ENCODE assay signal across 8 cellular contexts in the genomic region with DNA sequence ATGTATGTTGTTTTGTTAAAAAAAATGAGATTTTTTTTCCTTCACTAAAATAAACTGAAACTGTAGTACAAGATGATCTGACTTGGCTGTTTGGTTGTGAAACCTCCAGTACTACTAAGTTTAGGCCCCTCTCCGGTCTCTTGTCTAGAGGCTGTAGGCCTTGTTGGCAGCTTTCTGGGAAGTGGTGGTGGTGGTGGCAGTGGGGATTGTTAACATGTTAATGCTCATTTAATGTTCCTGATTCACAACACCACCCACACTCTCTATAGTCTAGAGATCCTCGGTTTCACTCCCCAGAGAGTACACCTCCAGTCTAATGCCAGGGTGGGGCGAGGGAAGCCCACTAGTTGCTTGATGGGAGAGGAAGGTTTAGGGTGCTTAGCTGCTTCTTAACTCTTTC. TPM values are rescaled to one million over a fixed set of nuclear protein-coding genes. Genes with fewer than 3 reads are reported as not detected.
DNase-seq lines count a peak whose midpoint lies in the region; ATAC-seq and TF ChIP-seq lines count a peak whose summit lies in the region.

No MANE protein-coding gene starts in this region.

- H3K4me2 ChIP-seq in neuronal stem cell (ENCODE audit: insufficient read depth, low read length, poor library complexity, severe bottlenecking) = no peak overlapping the region

- no peak overlapping the region for H2BK120ac ChIP-seq in neuronal stem cell (ENCODE audit: low read depth, low read length)

- H4K91ac ChIP-seq in neuronal stem cell (ENCODE audit: low read depth, low read length, poor library complexity) = no peak overlapping the region

- no peak overlapping the region for H2BK5ac ChIP-seq in neuronal stem cell (ENCODE audit: low read length)

- ATAC-seq in effector memory CD8-positive, alpha-beta T cell (replicated peaks) = peak; percentile 63
- ATAC-seq in GM18870 (IDR thresholded peaks at IDR 0.05; ENCODE audit: unreplicated experiment) = no peak

- DNase-seq in GM03348 (ENCODE audit: low spot score) = peak; percentile 40
- peak; percentile 54 for DNase-seq in RWPE1 (ENCODE audit: low spot score)
- no peak for DNase-seq in effector memory CD8-positive, alpha-beta T cell
- DNase-seq in stimulated activated CD4-positive, alpha-beta T cell treated with anti-CD3 and anti-CD28 coated beads, Interleukin-12 subunit alpha, Interleukin-12 subunit beta, amount 100 ng/mL, for 4 hours = peak; percentile 40
- DNase-seq in glomerular visceral epithelial cell (ENCODE audit: extremely low spot score) = no peak
- DNase-seq in neuronal stem cell (ENCODE audit: low spot score) = no peak
- no peak for DNase-seq in midbrain (lab: John Stamatoyannopoulos, UW)

- H3K4me1 ChIP-seq in neuronal stem cell (ENCODE audit: control insufficient read depth in 2 of 2, insufficient read depth in 1 of 2, low read depth in 1 of 2, low read length in 2 of 2) = no peaks in the 10 kb centered on the region

- no peaks in the 10 kb centered on the region for H3K9me3 ChIP-seq in neuronal stem cell (replicated peaks in 1 of 2; ENCODE audit: control insufficient read depth in 2 of 2, insufficient read depth in 1 of 2, low read depth in 1 of 2, low read length in 2 of 2)

- peaks cover 52 to 68% of the 10 kb centered on the region in 2 donors for H3K4me1 Mint-ChIP-seq in effector memory CD8-positive, alpha-beta T cell (ENCODE audit: low read depth in 2 of 2)

- no peak overlapping the region for H2BK12ac ChIP-seq in neuronal stem cell (ENCODE audit: low read length)

- no peak overlapping the region for H3K4me3 ChIP-seq in neuronal stem cell (ENCODE audit: low read length in 2 of 2)

- no peak overlapping the region for H2BK15ac ChIP-seq in neuronal stem cell (ENCODE audit: low read length)

- no peaks in the 10 kb centered on the region for H3K27me3 Mint-ChIP-seq in effector memory CD8-positive, alpha-beta T cell

- no peak overlapping the region for H2AFZ ChIP-seq in neuronal stem cell (ENCODE audit: low read length)

- no peaks in the 10 kb centered on the region for H3K9me3 Mint-ChIP-seq in effector memory CD8-positive, alpha-beta T cell

- WGBS in neuronal stem cell (ENCODE audit: extremely low coverage in 2 of 2, insufficient read length in 2 of 2, insufficient replicate concordance in 1 of 2), 2 donors = no CpG with 5 or more reads among the region's 3 CpGs

- H3K27me3 ChIP-seq in neuronal stem cell (ENCODE audit: control insufficient read depth in 3 of 3, insufficient read depth in 3 of 3, low read depth in 1 of 3, low read length in 3 of 3) = no peaks in the 10 kb centered on the region

- POLR2A ChIA-PET in RWPE1 (lab: Yijun Ruan, JAX; ENCODE audit: low non-redundant PET) = no interaction called here

- H2AK5ac ChIP-seq in neuronal stem cell (ENCODE audit: low read depth, low read length) = no peak overlapping the region

- no peak overlapping the region for H3K27ac ChIP-seq in RWPE1
- no peak overlapping the region for H3K27ac ChIP-seq in neuronal stem cell (replicated peaks; ENCODE audit: low read length)

- no peak overlapping the region for H3K9ac ChIP-seq in neuronal stem cell (ENCODE audit: low read depth, low read length, poor library complexity)

- no peak overlapping the region for H3K18ac ChIP-seq in neuronal stem cell (ENCODE audit: low read length)

- peak overlapping the region; percentile 91 to 95 for H3K27ac Mint-ChIP-seq in effector memory CD8-positive, alpha-beta T cell

- peaks cover 0 to 59% of the 10 kb centered on the region in 2 donors for H3K36me3 ChIP-seq in neuronal stem cell (replicated peaks in 1 of 2; ENCODE audit: control insufficient read depth in 2 of 2, insufficient read depth in 2 of 2, low read length in 2 of 2)

- H3K79me1 ChIP-seq in neuronal stem cell (ENCODE audit: low read depth, low read length) = no peaks in the 10 kb centered on the region

- no peak overlapping the region for H4K8ac ChIP-seq in neuronal stem cell (ENCODE audit: low read depth, low read length)

- no peak overlapping the region for H3K4ac ChIP-seq in neuronal stem cell (ENCODE audit: low read length)

- H3K4me3 Mint-ChIP-seq in effector memory CD8-positive, alpha-beta T cell = peak overlapping the region; percentile 80 to 86

- CTCF ChIA-PET in RWPE1 (lab: Yijun Ruan, JAX) = interaction anchor here (0.6 to 2.4 kb wide), 2 partner anchors 53 to 54 kb away, joined by 4 to 7 read pairs; no protein-coding TSS in a partner anchor

- H3K14ac ChIP-seq in neuronal stem cell (ENCODE audit: low read length) = no peak overlapping the region

- peaks cover 64% of the 10 kb centered on the region for H3K36me3 Mint-ChIP-seq in effector memory CD8-positive, alpha-beta T cell (ENCODE audit: insufficient read depth)

- TF ChIP-seq CTCF in RWPE1 (conservative IDR thresholded peaks at IDR 0.05; ENCODE audit: low read depth) = no peak

- H3K23ac ChIP-seq in neuronal stem cell (ENCODE audit: low read depth, low read length, poor library complexity) = no peak overlapping the region

RNA-seq across cellular contexts. Expression of gene STK4, which starts 24.1 kb away (rescaled TPM):
- 17.2 TPM for polyA plus RNA-seq in neuronal stem cell (2013, experiment 1 of 2)
- polyA plus RNA-seq in neuronal stem cell (2013, experiment 2 of 2) = 17.4 TPM

RNA-seq across cellular contexts. Expression of gene TOMM34, which starts 30.2 kb away (rescaled TPM):
- 35.5 TPM for polyA plus RNA-seq in neuronal stem cell (2013, experiment 1 of 2)
- polyA plus RNA-seq in neuronal stem cell (2013, experiment 2 of 2) = 35.4 TPM

Comparison
In these comparisons a context has a peak if more than half of its experiments do, and no peak if none do; other contexts are left out.
1. DNase-seq: peak in GM03348 (single experiment), RWPE1 (single experiment) and stimulated activated CD4-positive, alpha-beta T cell treated with anti-CD3 and anti-CD28 coated beads, Interleukin-12 subunit alpha, Interleukin-12 subunit beta, amount 100 ng/mL, for 4 hours (single experiment); none in effector memory CD8-positive, alpha-beta T cell (0 of 3), glomerular visceral epithelial cell (single experiment), neuronal stem cell (single experiment) and midbrain (single experiment).